ENCODE assay signal across 1 cellular context in the genomic region with DNA sequence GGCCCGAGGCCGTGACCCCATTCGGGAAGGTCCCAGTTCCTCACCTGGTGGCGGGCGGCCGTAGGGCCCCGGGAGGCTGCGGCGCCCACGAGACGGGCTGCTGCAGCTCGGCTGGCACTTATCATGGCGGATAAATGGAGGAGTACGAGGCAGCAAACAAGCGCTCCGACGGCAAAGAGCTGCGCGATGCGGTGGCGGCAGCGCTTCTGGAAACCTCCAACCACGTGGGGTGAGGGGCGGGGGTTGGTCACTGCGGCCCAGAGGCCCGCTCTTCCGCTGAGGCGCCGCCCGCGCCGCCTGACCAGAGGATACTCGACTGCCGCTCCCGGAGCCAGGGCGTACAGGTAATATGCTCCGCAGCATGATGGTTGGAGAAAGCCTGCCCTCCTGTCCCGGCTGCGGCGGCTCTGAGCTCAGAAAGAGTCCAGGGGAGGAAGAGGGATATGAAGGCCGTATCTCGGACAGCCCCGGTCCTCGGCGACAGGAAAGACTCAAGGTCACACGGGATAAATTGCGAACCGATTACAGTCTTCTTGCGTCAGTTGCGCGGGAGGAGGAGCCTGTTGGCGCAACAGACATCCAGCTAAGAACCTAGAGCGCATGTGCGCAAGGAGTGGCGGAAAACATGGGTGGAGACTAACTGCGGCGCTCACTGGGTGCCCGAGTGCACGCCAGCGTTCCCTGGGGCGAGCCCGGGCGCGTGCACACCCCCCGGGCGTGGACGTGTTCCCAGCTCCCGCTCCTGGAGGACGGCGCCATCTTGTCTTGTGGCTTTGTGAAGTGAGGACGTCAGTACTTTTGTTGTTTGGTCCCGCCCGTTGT.
A peak's percentile ranks its signal among the peaks of the same experiment; 100 is the strongest.
TF ChIP-seq lines count a peak whose summit lies in the region.

A gene (minus strand): TSS at position 208 of the 822 bp plus-strand sequence. CDS start 83 bp downstream, at position 125.

TF ChIP-seq in HepG2, 621 proteins besides CTCF, POLR2A, EP300 and RAD21 (continued from another document and continues in another):
- TF ChIP-seq, protein P1, sequence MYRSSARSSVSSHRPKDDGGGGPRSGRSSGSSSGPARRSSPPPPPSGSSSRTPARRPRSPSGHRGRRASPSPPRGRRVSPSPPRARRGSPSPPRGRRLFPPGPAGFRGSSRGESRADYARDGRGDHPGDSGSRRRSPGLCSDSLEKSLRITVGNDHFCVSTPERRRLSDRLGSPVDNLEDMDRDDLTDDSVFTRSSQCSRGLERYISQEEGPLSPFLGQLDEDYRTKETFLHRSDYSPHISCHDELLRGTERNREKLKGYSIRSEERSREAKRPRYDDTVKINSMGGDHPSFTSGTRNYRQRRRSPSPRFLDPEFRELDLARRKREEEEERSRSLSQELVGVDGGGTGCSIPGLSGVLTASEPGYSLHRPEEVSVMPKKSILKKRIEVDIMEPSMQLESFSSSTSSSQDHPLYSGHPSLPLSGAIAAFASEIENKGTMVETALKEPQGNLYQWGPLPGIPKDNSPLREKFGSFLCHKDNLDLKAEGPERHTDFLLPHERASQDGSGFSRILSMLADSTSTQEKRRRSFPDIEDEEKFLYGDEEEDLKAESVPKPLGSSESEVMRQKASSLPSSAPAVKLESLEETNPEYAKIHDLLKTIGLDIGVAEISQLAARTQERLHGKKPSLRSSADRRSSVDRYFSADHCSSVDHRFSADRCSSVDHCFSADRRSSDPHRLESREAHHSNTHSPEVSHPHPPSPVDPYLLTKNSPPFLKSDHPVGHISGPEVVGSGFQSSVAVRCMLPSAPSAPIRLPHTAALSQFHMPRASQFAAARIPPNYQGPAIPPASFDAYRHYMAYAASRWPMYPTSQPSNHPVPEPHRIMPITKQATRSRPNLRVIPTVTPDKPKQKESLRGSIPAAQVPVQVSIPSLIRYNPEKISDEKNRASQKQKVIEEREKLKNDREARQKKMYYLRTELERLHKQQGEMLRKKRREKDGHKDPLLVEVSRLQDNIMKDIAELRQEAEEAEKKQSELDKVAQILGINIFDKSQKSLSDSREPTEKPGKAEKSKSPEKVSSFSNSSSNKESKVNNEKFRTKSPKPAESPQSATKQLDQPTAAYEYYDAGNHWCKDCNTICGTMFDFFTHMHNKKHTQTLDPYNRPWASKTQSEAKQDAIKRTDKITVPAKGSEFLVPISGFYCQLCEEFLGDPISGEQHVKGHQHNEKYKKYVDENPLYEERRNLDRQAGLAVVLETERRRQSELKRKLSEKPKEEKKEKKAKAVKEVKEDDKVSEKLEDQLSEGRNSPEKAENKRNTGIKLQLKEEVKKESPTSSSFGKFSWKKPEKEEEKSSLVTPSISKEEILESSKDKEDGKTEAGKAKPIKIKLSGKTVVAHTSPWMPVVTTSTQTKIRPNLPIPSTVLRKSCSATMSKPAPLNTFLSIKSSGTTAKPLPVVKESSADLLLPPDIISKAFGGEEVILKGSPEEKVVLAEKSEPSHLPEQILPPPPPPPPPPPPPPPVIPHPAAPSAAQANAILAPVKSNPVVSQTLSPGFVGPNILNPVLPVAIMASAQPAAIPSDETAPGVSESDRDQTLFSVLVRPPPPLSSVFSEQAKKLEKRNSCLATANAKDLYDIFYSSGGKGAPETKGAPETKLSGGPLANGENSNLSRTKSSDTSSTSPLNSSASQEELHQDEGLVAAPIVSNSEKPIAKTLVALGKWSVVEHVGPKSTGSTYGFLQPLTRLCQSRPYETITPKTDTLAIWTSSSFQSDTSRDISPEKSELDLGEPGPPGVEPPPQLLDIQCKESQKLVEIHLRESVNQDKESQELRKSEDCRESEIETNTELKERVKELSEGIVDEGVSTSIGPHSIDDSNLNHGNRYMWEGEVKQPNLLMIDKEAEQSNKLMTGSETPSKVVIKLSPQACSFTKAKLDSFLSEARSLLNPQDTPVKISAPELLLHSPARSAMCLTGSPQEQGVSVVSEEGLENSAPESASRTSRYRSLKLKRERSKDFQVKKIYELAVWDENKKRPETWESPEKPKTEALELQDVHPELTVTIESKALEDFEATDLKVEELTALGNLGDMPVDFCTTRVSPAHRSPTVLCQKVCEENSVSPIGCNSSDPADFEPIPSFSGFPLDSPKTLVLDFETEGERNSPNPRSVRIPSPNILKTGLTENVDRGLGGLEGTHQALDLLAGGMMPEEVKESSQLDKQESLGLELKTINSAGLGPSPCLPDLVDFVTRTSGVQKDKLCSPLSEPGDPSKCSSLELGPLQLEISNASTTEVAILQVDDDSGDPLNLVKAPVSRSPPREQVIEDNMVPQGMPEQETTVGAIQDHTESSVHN (CRISPR knock-in tag; IDR thresholded peaks at IDR 0.05), result no peak
- TF ChIP-seq ZNF331 (CRISPR knock-in tag; IDR thresholded peaks at IDR 0.05) (peak; percentile 37), ZSCAN22 (CRISPR knock-in tag; IDR thresholded peaks at IDR 0.05) (no peak), SAFB2 (CRISPR knock-in tag; IDR thresholded peaks at IDR 0.05; ENCODE audit: borderline replicate concordance, low read depth) (peak; percentile 80; the same call in 1 of the 2 replicates), SMARCE1 (IDR thresholded peaks at IDR 0.05; ENCODE audit: borderline replicate concordance) (no peak), ZNF782 (CRISPR knock-in tag; IDR thresholded peaks at IDR 0.05; ENCODE audit: borderline replicate concordance) (no peak; the same call in 1 of the 2 replicates), NFE2L2 (IDR thresholded peaks at IDR 0.05; ENCODE audit: low read length) (no peak), ZNF253 (CRISPR knock-in tag; IDR thresholded peaks at IDR 0.05; ENCODE audit: borderline replicate concordance) (peak; percentile 54; the same call in 1 of the 2 replicates), TBL1XR1 (IDR thresholded peaks at IDR 0.05; ENCODE audit: borderline replicate concordance, low read length, partially characterized antibody) (no peak), HIVEP1 (CRISPR knock-in tag; IDR thresholded peaks at IDR 0.05) (peak; percentile 86; the same call in 1 of the 2 replicates), ZBTB20 (CRISPR knock-in tag; IDR thresholded peaks at IDR 0.05; ENCODE audit: borderline replicate concordance, low read depth) (peak; percentile 36; the same call in 1 of the 2 replicates), CENPX (CRISPR knock-in tag; IDR thresholded peaks at IDR 0.05) (no peak), TCF12 (IDR thresholded peaks at IDR 0.05) (no peak), TCF12 (CRISPR knock-in tag; IDR thresholded peaks at IDR 0.05) (0 out of 2 replicates have a peak, but pooled peaks have one; percentile 18), ZNF207 (IDR thresholded peaks at IDR 0.05; ENCODE audit: borderline replicate concordance) (no peak), SMARCC2 (IDR thresholded peaks at IDR 0.05) (no peak), CCAR2 (optimal IDR thresholded peaks at IDR 0.05; ENCODE audit: low read depth, low read length) (no peak), ZNF644 (CRISPR knock-in tag; IDR thresholded peaks at IDR 0.05; ENCODE audit: low read depth) (no peak), HNRNPLL (IDR thresholded peaks at IDR 0.05; ENCODE audit: low read depth, low read length, poor library complexity, severe bottlenecking) (peak; percentile 100), NFKBIZ (CRISPR knock-in tag; IDR thresholded peaks at IDR 0.05) (no peak), SMC3 (IDR thresholded peaks at IDR 0.05; ENCODE audit: low read length) (peak; percentile 23; the same call in 1 of the 2 replicates), ISL2 (CRISPR knock-in tag; IDR thresholded peaks at IDR 0.05) (peak; percentile 68), PRPF4 (IDR thresholded peaks at IDR 0.05; ENCODE audit: low read depth, low read length, poor library complexity, severe bottlenecking) (no peak), ZNF292 (CRISPR knock-in tag; IDR thresholded peaks at IDR 0.05; ENCODE audit: borderline replicate concordance, low read depth) (no peak)
- TF ChIP-seq, protein P2, sequence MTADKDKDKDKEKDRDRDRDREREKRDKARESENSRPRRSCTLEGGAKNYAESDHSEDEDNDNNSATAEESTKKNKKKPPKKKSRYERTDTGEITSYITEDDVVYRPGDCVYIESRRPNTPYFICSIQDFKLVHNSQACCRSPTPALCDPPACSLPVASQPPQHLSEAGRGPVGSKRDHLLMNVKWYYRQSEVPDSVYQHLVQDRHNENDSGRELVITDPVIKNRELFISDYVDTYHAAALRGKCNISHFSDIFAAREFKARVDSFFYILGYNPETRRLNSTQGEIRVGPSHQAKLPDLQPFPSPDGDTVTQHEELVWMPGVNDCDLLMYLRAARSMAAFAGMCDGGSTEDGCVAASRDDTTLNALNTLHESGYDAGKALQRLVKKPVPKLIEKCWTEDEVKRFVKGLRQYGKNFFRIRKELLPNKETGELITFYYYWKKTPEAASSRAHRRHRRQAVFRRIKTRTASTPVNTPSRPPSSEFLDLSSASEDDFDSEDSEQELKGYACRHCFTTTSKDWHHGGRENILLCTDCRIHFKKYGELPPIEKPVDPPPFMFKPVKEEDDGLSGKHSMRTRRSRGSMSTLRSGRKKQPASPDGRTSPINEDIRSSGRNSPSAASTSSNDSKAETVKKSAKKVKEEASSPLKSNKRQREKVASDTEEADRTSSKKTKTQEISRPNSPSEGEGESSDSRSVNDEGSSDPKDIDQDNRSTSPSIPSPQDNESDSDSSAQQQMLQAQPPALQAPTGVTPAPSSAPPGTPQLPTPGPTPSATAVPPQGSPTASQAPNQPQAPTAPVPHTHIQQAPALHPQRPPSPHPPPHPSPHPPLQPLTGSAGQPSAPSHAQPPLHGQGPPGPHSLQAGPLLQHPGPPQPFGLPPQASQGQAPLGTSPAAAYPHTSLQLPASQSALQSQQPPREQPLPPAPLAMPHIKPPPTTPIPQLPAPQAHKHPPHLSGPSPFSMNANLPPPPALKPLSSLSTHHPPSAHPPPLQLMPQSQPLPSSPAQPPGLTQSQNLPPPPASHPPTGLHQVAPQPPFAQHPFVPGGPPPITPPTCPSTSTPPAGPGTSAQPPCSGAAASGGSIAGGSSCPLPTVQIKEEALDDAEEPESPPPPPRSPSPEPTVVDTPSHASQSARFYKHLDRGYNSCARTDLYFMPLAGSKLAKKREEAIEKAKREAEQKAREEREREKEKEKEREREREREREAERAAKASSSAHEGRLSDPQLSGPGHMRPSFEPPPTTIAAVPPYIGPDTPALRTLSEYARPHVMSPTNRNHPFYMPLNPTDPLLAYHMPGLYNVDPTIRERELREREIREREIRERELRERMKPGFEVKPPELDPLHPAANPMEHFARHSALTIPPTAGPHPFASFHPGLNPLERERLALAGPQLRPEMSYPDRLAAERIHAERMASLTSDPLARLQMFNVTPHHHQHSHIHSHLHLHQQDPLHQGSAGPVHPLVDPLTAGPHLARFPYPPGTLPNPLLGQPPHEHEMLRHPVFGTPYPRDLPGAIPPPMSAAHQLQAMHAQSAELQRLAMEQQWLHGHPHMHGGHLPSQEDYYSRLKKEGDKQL (CRISPR knock-in tag; IDR thresholded peaks at IDR 0.05; ENCODE audit: low read depth), result peak; percentile 50; the same call in 1 of the 2 replicates
- TF ChIP-seq, protein P3, sequence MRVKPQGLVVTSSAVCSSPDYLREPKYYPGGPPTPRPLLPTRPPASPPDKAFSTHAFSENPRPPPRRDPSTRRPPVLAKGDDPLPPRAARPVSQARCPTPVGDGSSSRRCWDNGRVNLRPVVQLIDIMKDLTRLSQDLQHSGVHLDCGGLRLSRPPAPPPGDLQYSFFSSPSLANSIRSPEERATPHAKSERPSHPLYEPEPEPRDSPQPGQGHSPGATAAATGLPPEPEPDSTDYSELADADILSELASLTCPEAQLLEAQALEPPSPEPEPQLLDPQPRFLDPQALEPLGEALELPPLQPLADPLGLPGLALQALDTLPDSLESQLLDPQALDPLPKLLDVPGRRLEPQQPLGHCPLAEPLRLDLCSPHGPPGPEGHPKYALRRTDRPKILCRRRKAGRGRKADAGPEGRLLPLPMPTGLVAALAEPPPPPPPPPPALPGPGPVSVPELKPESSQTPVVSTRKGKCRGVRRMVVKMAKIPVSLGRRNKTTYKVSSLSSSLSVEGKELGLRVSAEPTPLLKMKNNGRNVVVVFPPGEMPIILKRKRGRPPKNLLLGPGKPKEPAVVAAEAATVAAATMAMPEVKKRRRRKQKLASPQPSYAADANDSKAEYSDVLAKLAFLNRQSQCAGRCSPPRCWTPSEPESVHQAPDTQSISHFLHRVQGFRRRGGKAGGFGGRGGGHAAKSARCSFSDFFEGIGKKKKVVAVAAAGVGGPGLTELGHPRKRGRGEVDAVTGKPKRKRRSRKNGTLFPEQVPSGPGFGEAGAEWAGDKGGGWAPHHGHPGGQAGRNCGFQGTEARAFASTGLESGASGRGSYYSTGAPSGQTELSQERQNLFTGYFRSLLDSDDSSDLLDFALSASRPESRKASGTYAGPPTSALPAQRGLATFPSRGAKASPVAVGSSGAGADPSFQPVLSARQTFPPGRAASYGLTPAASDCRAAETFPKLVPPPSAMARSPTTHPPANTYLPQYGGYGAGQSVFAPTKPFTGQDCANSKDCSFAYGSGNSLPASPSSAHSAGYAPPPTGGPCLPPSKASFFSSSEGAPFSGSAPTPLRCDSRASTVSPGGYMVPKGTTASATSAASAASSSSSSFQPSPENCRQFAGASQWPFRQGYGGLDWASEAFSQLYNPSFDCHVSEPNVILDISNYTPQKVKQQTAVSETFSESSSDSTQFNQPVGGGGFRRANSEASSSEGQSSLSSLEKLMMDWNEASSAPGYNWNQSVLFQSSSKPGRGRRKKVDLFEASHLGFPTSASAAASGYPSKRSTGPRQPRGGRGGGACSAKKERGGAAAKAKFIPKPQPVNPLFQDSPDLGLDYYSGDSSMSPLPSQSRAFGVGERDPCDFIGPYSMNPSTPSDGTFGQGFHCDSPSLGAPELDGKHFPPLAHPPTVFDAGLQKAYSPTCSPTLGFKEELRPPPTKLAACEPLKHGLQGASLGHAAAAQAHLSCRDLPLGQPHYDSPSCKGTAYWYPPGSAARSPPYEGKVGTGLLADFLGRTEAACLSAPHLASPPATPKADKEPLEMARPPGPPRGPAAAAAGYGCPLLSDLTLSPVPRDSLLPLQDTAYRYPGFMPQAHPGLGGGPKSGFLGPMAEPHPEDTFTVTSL (CRISPR knock-in tag; IDR thresholded peaks at IDR 0.05; ENCODE audit: borderline replicate concordance), result peak; percentile 65; the same call in 1 of the 2 replicates
- TF ChIP-seq, protein P4, sequence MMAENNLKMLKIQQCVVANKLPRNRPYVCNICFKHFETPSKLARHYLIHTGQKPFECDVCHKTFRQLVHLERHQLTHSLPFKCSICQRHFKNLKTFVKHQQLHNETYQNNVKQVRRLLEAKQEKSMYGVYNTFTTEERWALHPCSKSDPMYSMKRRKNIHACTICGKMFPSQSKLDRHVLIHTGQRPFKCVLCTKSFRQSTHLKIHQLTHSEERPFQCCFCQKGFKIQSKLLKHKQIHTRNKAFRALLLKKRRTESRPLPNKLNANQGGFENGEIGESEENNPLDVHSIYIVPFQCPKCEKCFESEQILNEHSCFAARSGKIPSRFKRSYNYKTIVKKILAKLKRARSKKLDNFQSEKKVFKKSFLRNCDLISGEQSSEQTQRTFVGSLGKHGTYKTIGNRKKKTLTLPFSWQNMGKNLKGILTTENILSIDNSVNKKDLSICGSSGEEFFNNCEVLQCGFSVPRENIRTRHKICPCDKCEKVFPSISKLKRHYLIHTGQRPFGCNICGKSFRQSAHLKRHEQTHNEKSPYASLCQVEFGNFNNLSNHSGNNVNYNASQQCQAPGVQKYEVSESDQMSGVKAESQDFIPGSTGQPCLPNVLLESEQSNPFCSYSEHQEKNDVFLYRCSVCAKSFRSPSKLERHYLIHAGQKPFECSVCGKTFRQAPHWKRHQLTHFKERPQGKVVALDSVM (CRISPR knock-in tag; IDR thresholded peaks at IDR 0.05), result peak; percentile 60; the same call in 1 of the 2 replicates
- TF ChIP-seq, protein P5, sequence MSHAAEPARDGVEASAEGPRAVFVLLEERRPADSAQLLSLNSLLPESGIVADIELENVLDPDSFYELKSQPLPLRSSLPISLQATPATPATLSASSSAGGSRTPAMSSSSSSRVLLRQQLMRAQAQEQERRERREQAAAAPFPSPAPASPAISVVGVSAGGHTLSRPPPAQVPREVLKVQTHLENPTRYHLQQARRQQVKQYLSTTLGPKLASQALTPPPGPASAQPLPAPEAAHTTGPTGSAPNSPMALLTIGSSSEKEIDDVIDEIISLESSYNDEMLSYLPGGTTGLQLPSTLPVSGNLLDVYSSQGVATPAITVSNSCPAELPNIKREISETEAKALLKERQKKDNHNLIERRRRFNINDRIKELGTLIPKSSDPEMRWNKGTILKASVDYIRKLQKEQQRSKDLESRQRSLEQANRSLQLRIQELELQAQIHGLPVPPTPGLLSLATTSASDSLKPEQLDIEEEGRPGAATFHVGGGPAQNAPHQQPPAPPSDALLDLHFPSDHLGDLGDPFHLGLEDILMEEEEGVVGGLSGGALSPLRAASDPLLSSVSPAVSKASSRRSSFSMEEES (CRISPR knock-in tag; IDR thresholded peaks at IDR 0.05), result peak; percentile 89
